ENCODE assay signal across 20 cellular contexts in genomic region chr4:113740857-113741379, GRCh38. TPM values are rescaled to one million over a fixed set of nuclear protein-coding genes. Genes with fewer than 3 reads are reported as not detected.
DNase-seq lines count a peak whose midpoint lies in the region; ATAC-seq and TF ChIP-seq lines count a peak whose summit lies in the region.
"Had no signal": no experiment of that assay in that cellular context is flagged by ENCODE, and none has a peak within 500 bp of the region (broad histone marks: within the 10 kb centered on the region; RNA-seq: fewer than 3 reads in every experiment).

No MANE protein-coding gene starts in this region.

- no peak for TF ChIP-seq CTCF in Calu3 (IDR thresholded peaks at IDR 0.05; ENCODE audit: unreplicated experiment)
- no peak for TF ChIP-seq CTCF in mammary epithelial cell (conservative IDR thresholded peaks at IDR 0.05 in 1 of 2, IDR thresholded peaks at IDR 0.05 in 1 of 2; ENCODE audit: extremely low read depth in 1 of 2, insufficient read depth in 1 of 2, low read depth in 1 of 2, low read length in 2 of 2)
- TF ChIP-seq CTCF in suprapubic skin (IDR thresholded peaks at IDR 0.05), result no peak

- H3K36me3 Mint-ChIP-seq in Calu3 (ENCODE audit: insufficient read depth, unreplicated experiment), result no peaks in the 10 kb centered on the region
- peaks cover 26% of the 10 kb centered on the region for H3K36me3 Mint-ChIP-seq in activated CD4-positive, alpha-beta memory T cell treated with anti-CD3 and anti-CD28 coated beads for 36 hours

- H3K27me3 ChIP-seq in mammary epithelial cell (ENCODE audit: insufficient read depth, low read length) (no peaks in the 10 kb centered on the region), suprapubic skin (no peaks in the 10 kb centered on the region)

- no peak for TF ChIP-seq POLR2A in suprapubic skin (IDR thresholded peaks at IDR 0.05)

- peaks cover 6% of the 10 kb centered on the region for H3K4me1 ChIP-seq in mammary epithelial cell (ENCODE audit: insufficient read depth, low read length)
- peaks cover 15% of the 10 kb centered on the region for H3K4me1 ChIP-seq in suprapubic skin

- H3K4me1 Mint-ChIP-seq in Calu3 (ENCODE audit: low read depth, unreplicated experiment), result no peaks in the 10 kb centered on the region
- H3K4me1 Mint-ChIP-seq in activated CD4-positive, alpha-beta memory T cell treated with anti-CD3 and anti-CD28 coated beads for 36 hours (ENCODE audit: low read depth), result peaks cover 35% of the 10 kb centered on the region

- intact Hi-C loops in Calu3 (cut with micrococcal nuclease; ENCODE audit: unreplicated experiment) (no loop called here), mammary epithelial cell (cut with micrococcal nuclease) (no loop called here)
- intact Hi-C loops in activated CD4-positive, alpha-beta memory T cell treated with anti-CD3 and anti-CD28 coated beads for 36 hours (cut with micrococcal nuclease), result no loop called here

- H3K36me3 ChIP-seq in mammary epithelial cell (ENCODE audit: insufficient read depth, low read length), result no peaks in the 10 kb centered on the region
- no peaks in the 10 kb centered on the region for H3K36me3 ChIP-seq in suprapubic skin

- in situ Hi-C loops in mammary epithelial cell (cut with MboI; ENCODE audit: low sequenced_read_pairs in 2 of 2), result no loop called here

- peak; percentile 21 for DNase-seq in DMS53 (lab: John Stamatoyannopoulos, UW)
- no peak for DNase-seq in DMS53 treated with DMSO at 0.1 percent for 48 hours (lab: John Stamatoyannopoulos, UW; ENCODE audit: unreplicated experiment)
- no peak for DNase-seq in Calu3
- peak; percentile 20 for DNase-seq in mammary epithelial cell
- DNase-seq in lung microvascular endothelial cell (ENCODE audit: low read depth in 2 of 2), result peak; percentile 14 to 22
- DNase-seq in suprapubic skin (ENCODE audit: low spot score in 2 of 2), result no peak
- DNase-seq in activated CD4-positive, alpha-beta memory T cell treated with anti-CD3 and anti-CD28 coated beads for 36 hours, result no peak
- DNase-seq: C1 segment of cervical spinal cord, COR-L47, DMS79 treated with DMSO at 0.1 percent for 48 hours, GOT3, KG1, NCI-H1105 treated with DMSO at 0.1 percent for 48 hours, NCI-H187 treated with DMSO at 0.1 percent for 48 hours, NCI-H446, NCI-H774, PC-9, SK-N-SH had no signal

- H3K79me2 ChIP-seq in mammary epithelial cell (ENCODE audit: insufficient read depth, low read length), result peaks cover 6% of the 10 kb centered on the region

- no peak overlapping the region for H3K4me2 ChIP-seq in mammary epithelial cell (ENCODE audit: insufficient read depth, low read depth, low read length)
- H3K4me2 ChIP-seq: PC-9, SK-N-SH had no signal

- dilution Hi-C loops in mammary epithelial cell (cut with HindIII; ENCODE audit: low sequenced_read_pairs), result no loop called here

- CTCF ChIA-PET in Calu3 (lab: Charles Lee) (no interaction called here), mammary epithelial cell (lab: Charles Lee; ENCODE audit: low non-redundant PET) (no interaction called here)
- CTCF ChIA-PET in activated CD4-positive, alpha-beta memory T cell treated with anti-CD3 and anti-CD28 coated beads for 36 hours (lab: Charles Lee), result no interaction called here

- peaks cover 2% of the 10 kb centered on the region for H3K9me3 Mint-ChIP-seq in Calu3 (ENCODE audit: low read depth, unreplicated experiment)
- no peaks in the 10 kb centered on the region for H3K9me3 Mint-ChIP-seq in activated CD4-positive, alpha-beta memory T cell treated with anti-CD3 and anti-CD28 coated beads for 36 hours

- BruUV-seq in Calu3 (replicated peaks; lab: Mats Ljungman, UMichigan), result no TSS peak
- BruUV-seq in mammary epithelial cell (replicated peaks; lab: Mats Ljungman, UMichigan), result no TSS peak

- ATAC-seq in GM19463 (IDR thresholded peaks at IDR 0.05; ENCODE audit: unreplicated experiment), result no peak

- no peaks in the 10 kb centered on the region for H3K9me3 ChIP-seq in mammary epithelial cell (replicated peaks; ENCODE audit: insufficient read depth, low read length)
- no peaks in the 10 kb centered on the region for H3K9me3 ChIP-seq in suprapubic skin
- H3K9me3 ChIP-seq: SK-N-SH had no signal

- WGBS in mammary epithelial cell (ENCODE audit: low coverage, missing lambda C conversion rate), result 90% methylated on average over 2 of the region's 2 CpGs
- 92% methylated on average over 2 of the region's 2 CpGs for WGBS in suprapubic skin

- H3K4me3 ChIP-seq in mammary epithelial cell (replicated peaks in 1 of 3; ENCODE audit: insufficient read depth in 1 of 3, low read depth in 2 of 3, low read length in 3 of 3) (no peak overlapping the region), suprapubic skin (no peak overlapping the region)
- H3K4me3 ChIP-seq: PC-9 had no signal

- no peak overlapping the region for H2AFZ ChIP-seq in mammary epithelial cell (ENCODE audit: low read depth, low read length)
- H2AFZ ChIP-seq: PC-9 had no signal

- POLR2A ChIA-PET in activated CD4-positive, alpha-beta memory T cell treated with anti-CD3 and anti-CD28 coated beads for 36 hours (lab: Charles Lee), result no interaction called here

- H3K4me3 Mint-ChIP-seq in Calu3 (ENCODE audit: low read depth, unreplicated experiment), result no peak overlapping the region
- no peak overlapping the region for H3K4me3 Mint-ChIP-seq in activated CD4-positive, alpha-beta memory T cell treated with anti-CD3 and anti-CD28 coated beads for 36 hours

- peak overlapping the region; percentile 53 for H3K27ac Mint-ChIP-seq in Calu3 (ENCODE audit: unreplicated experiment)
- no peak overlapping the region for H3K27ac Mint-ChIP-seq in activated CD4-positive, alpha-beta memory T cell treated with anti-CD3 and anti-CD28 coated beads for 36 hours

- no peak overlapping the region for H3K9ac ChIP-seq in mammary epithelial cell (ENCODE audit: insufficient read depth, low read length)
- H3K9ac ChIP-seq: SK-N-SH had no signal

- no peaks in the 10 kb centered on the region for H4K20me1 ChIP-seq in mammary epithelial cell (ENCODE audit: insufficient read depth, low read length)

- H3K27ac ChIP-seq in mammary epithelial cell (ENCODE audit: insufficient read depth, low read depth, low read length), result no peak overlapping the region
- no peak overlapping the region for H3K27ac ChIP-seq in suprapubic skin
- H3K27ac ChIP-seq: 22Rv1, PC-9 had no signal

- H3K27me3 Mint-ChIP-seq in Calu3 (ENCODE audit: unreplicated experiment), result no peaks in the 10 kb centered on the region
- H3K27me3 Mint-ChIP-seq in activated CD4-positive, alpha-beta memory T cell treated with anti-CD3 and anti-CD28 coated beads for 36 hours, result no peaks in the 10 kb centered on the region

- no peak for TF ChIP-seq EP300 in suprapubic skin (IDR thresholded peaks at IDR 0.05)

RNA-seq across cellular contexts. Expression of gene CAMK2D, which starts 20.6 kb away (rescaled TPM):
- total RNA-seq in Calu3 (2022), result 22.1 and 28.3 TPM in 2 replicates
- 10 to 100 TPM; 36.3 to 63.8 TPM for total RNA-seq in mammary epithelial cell
- polyA plus RNA-seq in mammary epithelial cell, result 11.2 TPM
- 27.0 TPM for polyA minus RNA-seq in mammary epithelial cell
- total RNA-seq in lung microvascular endothelial cell, result 32.5 and 38.1 TPM in 2 replicates
- 10 to 100 TPM; 21.5 to 38.2 (median 30.5) TPM for total RNA-seq in suprapubic skin
- 10 to 100 TPM; 82.5 to 82.9 TPM for total RNA-seq in activated CD4-positive, alpha-beta memory T cell treated with anti-CD3 and anti-CD28 coated beads for 36 hours

Comparison
In these comparisons a context has a peak if more than half of its experiments do, and no peak if none do; other contexts are left out.
1. DNase-seq: peak in DMS53 (single experiment), mammary epithelial cell (single experiment) and lung microvascular endothelial cell (2 of 2); none in DMS53 treated with DMSO at 0.1 percent for 48 hours (single experiment), Calu3 (single experiment), suprapubic skin (0 of 2) and activated CD4-positive, alpha-beta memory T cell treated with anti-CD3 and anti-CD28 coated beads for 36 hours (single experiment).